ENCODE assay signal across 17 cellular contexts in genomic region chr1:47555307-47555706, GRCh38.
DNase-seq lines count a peak whose midpoint lies in the region; ATAC-seq, FAIRE-seq and TF ChIP-seq lines count a peak whose summit lies in the region.
"Had no signal": no experiment of that assay in that cellular context is flagged by ENCODE, and none has a peak within 500 bp of the region (broad histone marks: within the 10 kb centered on the region; RNA-seq: fewer than 3 reads in every experiment).

No MANE protein-coding gene starts in this region.

- H3K9me2 ChIP-seq in hepatocyte (replicated peaks; ENCODE audit: insufficient read depth) = no peaks in the 10 kb centered on the region

- no peaks in the 10 kb centered on the region for H3K9me3 ChIP-seq in A549
- no peaks in the 10 kb centered on the region for H3K9me3 ChIP-seq in hepatocyte (ENCODE audit: low read depth)
- H3K9me3 ChIP-seq in mucosa of stomach (ENCODE audit: control insufficient read depth, low read length) = no peaks in the 10 kb centered on the region

- H3K4me3 ChIP-seq in A549 (no peak overlapping the region), hepatocyte (no peak overlapping the region), mucosa of stomach (ENCODE audit: low read length) (no peak overlapping the region)
- H3K4me3 ChIP-seq: BLaER1 treated with 17β-estradiol and CSF1 and Interleukin-3, amounts not matched to agents 10 nM and 100 nM had no signal

- H3K4me1 ChIP-seq in A549 = peaks cover 48% of the 10 kb centered on the region
- H3K4me1 ChIP-seq in hepatocyte (ENCODE audit: insufficient read depth) = peaks cover 44% of the 10 kb centered on the region
- peaks cover 81% of the 10 kb centered on the region for H3K4me1 ChIP-seq in mucosa of stomach (ENCODE audit: control insufficient read depth, insufficient read depth, low read length)

- TF ChIP-seq POLR2A in A549 (IDR thresholded peaks at IDR 0.05; ENCODE audit: low read length) = no peak

- peak overlapping the region; percentile 63 to 65 for H3K27ac ChIP-seq in A549
- peak overlapping the region; percentile 57 for H3K27ac ChIP-seq in hepatocyte
- H3K27ac ChIP-seq: BLaER1 treated with 17β-estradiol and CSF1 and Interleukin-3, amounts not matched to agents 10 nM and 100 nM had no signal

- H3K79me2 ChIP-seq in hepatocyte = no peaks in the 10 kb centered on the region

- POLR2A ChIA-PET in A549 (lab: Yijun Ruan, JAX) = no interaction called here

- no peak for TF ChIP-seq CTCF in A549 (IDR thresholded peaks at IDR 0.05)
- no peak for TF ChIP-seq CTCF in hepatocyte (IDR thresholded peaks at IDR 0.05; ENCODE audit: poor library complexity)

- no peaks in the 10 kb centered on the region for H3K36me3 ChIP-seq in hepatocyte (replicated peaks; ENCODE audit: insufficient read depth, low read depth)
- H3K36me3 ChIP-seq in mucosa of stomach (ENCODE audit: control insufficient read depth, insufficient read depth, low read length) = no peaks in the 10 kb centered on the region
- H3K36me3 ChIP-seq: BLaER1 treated with 17β-estradiol and CSF1 and Interleukin-3, amounts not matched to agents 10 nM and 100 nM had no signal

- no peak for TF ChIP-seq RAD21 in A549 (conservative IDR thresholded peaks at IDR 0.05 in 1 of 2, IDR thresholded peaks at IDR 0.05 in 1 of 2)

- H3K4me2 ChIP-seq in A549 (peak overlapping the region; percentile 45), hepatocyte (peak overlapping the region; percentile 51)
- H3K4me2 ChIP-seq: BLaER1 treated with 17β-estradiol and CSF1 and Interleukin-3, amounts not matched to agents 10 nM and 100 nM had no signal

- FAIRE-seq in A549 (lab: Jason Lieb, UNC) = no peak
- FAIRE-seq: HepG2 had no signal

- no peak overlapping the region for H2AFZ ChIP-seq in hepatocyte

- DNase-seq in A549 (ENCODE audit: low read depth in 1 of 2, low spot score in 1 of 2) (peak in 1 of 2 experiments; percentile 64), LoVo (ENCODE audit: low spot score) (peak; percentile 84), hepatocyte (ENCODE audit: low spot score) (peak; percentile 67), NCI-H2227 treated with DMSO at 0.1 percent for 48 hours (lab: John Stamatoyannopoulos, UW) (no peak)
- DNase-seq: 8988T, GOT3, Kasumi-1, NCI-H1930, NCI-H2171 treated with DMSO at 0.1 percent for 48 hours, NCI-H510A treated with DMSO at 0.1 percent for 48 hours, SIG-M5 had no signal

- H3K27me3 ChIP-seq in hepatocyte (no peaks in the 10 kb centered on the region), mucosa of stomach (ENCODE audit: control insufficient read depth, insufficient read depth, low read length) (no peaks in the 10 kb centered on the region)
- H3K27me3 ChIP-seq: BLaER1 treated with 17β-estradiol and CSF1 and Interleukin-3, amounts not matched to agents 10 nM and 100 nM had no signal

- peak overlapping the region; percentile 42 for H3K9ac ChIP-seq in mucosa of stomach (ENCODE audit: low read length)
- H3K9ac ChIP-seq: BLaER1 treated with 17β-estradiol and CSF1 and Interleukin-3, amounts not matched to agents 10 nM and 100 nM had no signal

- no peak for ATAC-seq in A549
- no peak for ATAC-seq in GM21526 (IDR thresholded peaks at IDR 0.05; ENCODE audit: low FRiP score, unreplicated experiment)
- no peak for ATAC-seq in GM19395 (IDR thresholded peaks at IDR 0.05; ENCODE audit: unreplicated experiment)
- ATAC-seq in GM19455 (IDR thresholded peaks at IDR 0.05; ENCODE audit: unreplicated experiment) = no peak
- ATAC-seq: HepG2 had no signal

- CTCF ChIA-PET in A549 (lab: Yijun Ruan, JAX) = interaction anchor here (1.2 kb wide), 1 partner anchor 9 kb away, joined by 3 read pairs; no protein-coding TSS in a partner anchor

- WGBS in A549 (ENCODE audit: missing lambda C conversion rate) = 10% methylated on average over 2 of the region's 2 CpGs
- 60% methylated on average over 2 of the region's 2 CpGs for WGBS in hepatocyte (ENCODE audit: low lambda C conversion rate, missing lambda C conversion rate)

- no peaks in the 10 kb centered on the region for H4K20me1 ChIP-seq in hepatocyte (ENCODE audit: insufficient read depth, poor library complexity, severe bottlenecking)

- no peak for TF ChIP-seq EP300 in A549 (IDR thresholded peaks at IDR 0.05)

TF ChIP-seq in A549, 52 proteins besides CTCF, POLR2A, EP300 and RAD21:
- no peak for TF ChIP-seq ZC3H11A (IDR thresholded peaks at IDR 0.05)
- TF ChIP-seq, protein P1, sequence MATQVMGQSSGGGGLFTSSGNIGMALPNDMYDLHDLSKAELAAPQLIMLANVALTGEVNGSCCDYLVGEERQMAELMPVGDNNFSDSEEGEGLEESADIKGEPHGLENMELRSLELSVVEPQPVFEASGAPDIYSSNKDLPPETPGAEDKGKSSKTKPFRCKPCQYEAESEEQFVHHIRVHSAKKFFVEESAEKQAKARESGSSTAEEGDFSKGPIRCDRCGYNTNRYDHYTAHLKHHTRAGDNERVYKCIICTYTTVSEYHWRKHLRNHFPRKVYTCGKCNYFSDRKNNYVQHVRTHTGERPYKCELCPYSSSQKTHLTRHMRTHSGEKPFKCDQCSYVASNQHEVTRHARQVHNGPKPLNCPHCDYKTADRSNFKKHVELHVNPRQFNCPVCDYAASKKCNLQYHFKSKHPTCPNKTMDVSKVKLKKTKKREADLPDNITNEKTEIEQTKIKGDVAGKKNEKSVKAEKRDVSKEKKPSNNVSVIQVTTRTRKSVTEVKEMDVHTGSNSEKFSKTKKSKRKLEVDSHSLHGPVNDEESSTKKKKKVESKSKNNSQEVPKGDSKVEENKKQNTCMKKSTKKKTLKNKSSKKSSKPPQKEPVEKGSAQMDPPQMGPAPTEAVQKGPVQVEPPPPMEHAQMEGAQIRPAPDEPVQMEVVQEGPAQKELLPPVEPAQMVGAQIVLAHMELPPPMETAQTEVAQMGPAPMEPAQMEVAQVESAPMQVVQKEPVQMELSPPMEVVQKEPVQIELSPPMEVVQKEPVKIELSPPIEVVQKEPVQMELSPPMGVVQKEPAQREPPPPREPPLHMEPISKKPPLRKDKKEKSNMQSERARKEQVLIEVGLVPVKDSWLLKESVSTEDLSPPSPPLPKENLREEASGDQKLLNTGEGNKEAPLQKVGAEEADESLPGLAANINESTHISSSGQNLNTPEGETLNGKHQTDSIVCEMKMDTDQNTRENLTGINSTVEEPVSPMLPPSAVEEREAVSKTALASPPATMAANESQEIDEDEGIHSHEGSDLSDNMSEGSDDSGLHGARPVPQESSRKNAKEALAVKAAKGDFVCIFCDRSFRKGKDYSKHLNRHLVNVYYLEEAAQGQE (IDR thresholded peaks at IDR 0.05) = no peak
- no peak for TF ChIP-seq KDM5A (IDR thresholded peaks at IDR 0.05)
- TF ChIP-seq RCOR1 (IDR thresholded peaks at IDR 0.05; ENCODE audit: low read depth, low read length) = no peak
- TF ChIP-seq, protein P2, sequence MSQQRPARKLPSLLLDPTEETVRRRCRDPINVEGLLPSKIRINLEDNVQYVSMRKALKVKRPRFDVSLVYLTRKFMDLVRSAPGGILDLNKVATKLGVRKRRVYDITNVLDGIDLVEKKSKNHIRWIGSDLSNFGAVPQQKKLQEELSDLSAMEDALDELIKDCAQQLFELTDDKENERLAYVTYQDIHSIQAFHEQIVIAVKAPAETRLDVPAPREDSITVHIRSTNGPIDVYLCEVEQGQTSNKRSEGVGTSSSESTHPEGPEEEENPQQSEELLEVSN (IDR thresholded peaks at IDR 0.05; ENCODE audit: borderline replicate concordance, low read depth) = no peak
- peak; percentile 23; the same call in 1 of the 2 replicates for TF ChIP-seq JUNB (IDR thresholded peaks at IDR 0.05)
- no peak for TF ChIP-seq MAZ (IDR thresholded peaks at IDR 0.05; ENCODE audit: borderline replicate concordance, low read depth, low read length)
- no peak for TF ChIP-seq HOXB13 (CRISPR knock-in tag; IDR thresholded peaks at IDR 0.05; ENCODE audit: low read depth)
- no peak for TF ChIP-seq FOSL2 (IDR thresholded peaks at IDR 0.05)
- TF ChIP-seq FOSL2 (CRISPR knock-in tag; IDR thresholded peaks at IDR 0.05) = no peak
- no peak for TF ChIP-seq NFE2L2 (conservative IDR thresholded peaks at IDR 0.05; ENCODE audit: low read length)
- TF ChIP-seq RNF2 (IDR thresholded peaks at IDR 0.05; ENCODE audit: borderline replicate concordance, low read depth) = no peak
- no peak for TF ChIP-seq TFCP2L1 (CRISPR knock-in tag; IDR thresholded peaks at IDR 0.05)
- 0 out of 4 replicates have a peak, but pooled peaks of 1 of the 2 experiments have one; percentile 12 for TF ChIP-seq CEBPB (IDR thresholded peaks at IDR 0.05)
- no peak for TF ChIP-seq PHF8 (IDR thresholded peaks at IDR 0.05; ENCODE audit: borderline replicate concordance, low read depth)
